15 cellular contexts compared by ENCODE assay signal in genomic region chr2:201196803-201197202, GRCh38. TPM values are rescaled to one million over a fixed set of nuclear protein-coding genes. Genes with fewer than 3 reads are reported as not detected.
DNase-seq lines count a peak whose midpoint lies in the region; ATAC-seq, FAIRE-seq and TF ChIP-seq lines count a peak whose summit lies in the region.
"Had no signal": no experiment of that assay in that cellular context is flagged by ENCODE, and none has a peak within 500 bp of the region (broad histone marks: within the 10 kb centered on the region; RNA-seq: fewer than 3 reads in every experiment).

No MANE protein-coding gene starts in this region.

- H3K36me3 Mint-ChIP-seq in activated CD4-positive, alpha-beta T cell treated with anti-CD3 and anti-CD28 coated beads, Interleukin-2, amount 10 ng/mL, durations not matched to agents 7 days and 5 days (ENCODE audit: low read depth), result peaks cover 72% of the 10 kb centered on the region
- H3K36me3 Mint-ChIP-seq in activated CD4-positive, alpha-beta T cell treated with anti-CD3 and anti-CD28 coated beads, Interleukin-2, amount 10 ng/mL, durations not matched to agents 24 days and 14 days (ENCODE audit: low read depth), result peaks cover 62% of the 10 kb centered on the region
- H3K36me3 Mint-ChIP-seq in CD8-positive, alpha-beta memory T cell, result peaks cover 3 to 50% (median 15%) of the 10 kb centered on the region in 3 donors

- H4K8ac ChIP-seq in mesendoderm (ENCODE audit: low read depth, low read length), result no peak overlapping the region

- intact Hi-C loops in activated CD4-positive, alpha-beta T cell treated with anti-CD3 and anti-CD28 coated beads, Interleukin-2, amount 10 ng/mL, durations not matched to agents 24 days and 14 days (cut with micrococcal nuclease), result no loop called here
- intact Hi-C loops in K562 (cut with micrococcal nuclease), result no loop called here

- POLR2A ChIA-PET in activated CD4-positive, alpha-beta T cell treated with anti-CD3 and anti-CD28 coated beads, Interleukin-2, amount 10 ng/mL, durations not matched to agents 7 days and 5 days (lab: Charles Lee), result no interaction called here
- POLR2A ChIA-PET in A549 (lab: Yijun Ruan, JAX), result no interaction called here
- POLR2A ChIA-PET in CD8-positive, alpha-beta memory T cell (lab: Charles Lee), result interaction anchor here (0.5 kb wide), 1 partner anchor 10 kb away, joined by 3 read pairs; no protein-coding TSS in a partner anchor
- POLR2A ChIA-PET in K562 (lab: Yijun Ruan, JAX), result no interaction called here

- H3K56ac ChIP-seq in mesendoderm (ENCODE audit: low read length), result no peak overlapping the region

- no peak overlapping the region for H3K23ac ChIP-seq in mesendoderm (ENCODE audit: low read length)

- H3K9ac ChIP-seq in K562 (ENCODE audit: insufficient read depth in 1 of 2, low read depth in 2 of 2, low read length in 2 of 2) (no peak overlapping the region), mesendoderm (ENCODE audit: low read length) (no peak overlapping the region)
- H3K9ac ChIP-seq: BLaER1 had no signal

- H2AK5ac ChIP-seq in mesendoderm (ENCODE audit: low read length), result no peak overlapping the region

- no peaks in the 10 kb centered on the region for H3K79me2 ChIP-seq in K562 (ENCODE audit: control insufficient read depth, insufficient read depth, low read length)
- no peaks in the 10 kb centered on the region for H3K79me2 ChIP-seq in mesendoderm (ENCODE audit: control insufficient read depth, insufficient read depth, low read length)

- no peak overlapping the region for H2BK5ac ChIP-seq in mesendoderm (ENCODE audit: low read length)

- no peak overlapping the region for H2AFZ ChIP-seq in K562 (ENCODE audit: low read depth, low read length)

- H3K4me1 ChIP-seq in A549, result no peaks in the 10 kb centered on the region
- H3K4me1 ChIP-seq in CD8-positive, alpha-beta memory T cell (ENCODE audit: insufficient read depth, low read length), result peaks cover 43% of the 10 kb centered on the region
- H3K4me1 ChIP-seq in K562 (replicated peaks in 1 of 2; ENCODE audit: control insufficient read depth in 2 of 2, insufficient read depth in 2 of 2, low read length in 2 of 2), result peaks cover 7 to 8% of the 10 kb centered on the region in 2 experiments; a peak in 3 of 5 replicates
- H3K4me1 ChIP-seq in mesendoderm (ENCODE audit: control insufficient read depth, low read depth, low read length), result no peaks in the 10 kb centered on the region

- no peaks in the 10 kb centered on the region for H4K20me1 ChIP-seq in K562 (replicated peaks; ENCODE audit: control insufficient read depth, insufficient read depth, low read length)
- H4K20me1 ChIP-seq: BLaER1 had no signal

- TF ChIP-seq POLR2A in A549 (IDR thresholded peaks at IDR 0.05; ENCODE audit: low read length), result no peak
- TF ChIP-seq POLR2A in K562 (conservative IDR thresholded peaks at IDR 0.05), result no peak

- TF ChIP-seq EP300 in A549 (IDR thresholded peaks at IDR 0.05) (no peak), K562 (IDR thresholded peaks at IDR 0.05; ENCODE audit: low read length) (no peak)

- FAIRE-seq in A549 (lab: Jason Lieb, UNC), result peak; percentile 18
- FAIRE-seq in K562 (lab: Jason Lieb, UNC), result no peak

- H3K27me3 ChIP-seq in CD8-positive, alpha-beta memory T cell (ENCODE audit: insufficient read depth, low read length, poor library complexity, severe bottlenecking), result no peaks in the 10 kb centered on the region
- H3K27me3 ChIP-seq in K562 (ENCODE audit: control insufficient read depth in 2 of 2, insufficient read depth in 2 of 2, low read length in 2 of 2), result no peaks in the 10 kb centered on the region
- no peaks in the 10 kb centered on the region for H3K27me3 ChIP-seq in mesendoderm (ENCODE audit: insufficient read depth, low read length, poor library complexity)
- H3K27me3 ChIP-seq: BLaER1 had no signal

- H3K4me2 ChIP-seq in A549, result no peak overlapping the region
- no peak overlapping the region for H3K4me2 ChIP-seq in K562 (ENCODE audit: insufficient read depth, low read length)
- H3K4me2 ChIP-seq in mesendoderm (ENCODE audit: low read length), result no peak overlapping the region
- H3K4me2 ChIP-seq: BLaER1 had no signal

- no peak overlapping the region for H3K4me3 Mint-ChIP-seq in activated CD4-positive, alpha-beta T cell treated with anti-CD3 and anti-CD28 coated beads, Interleukin-2, amount 10 ng/mL, durations not matched to agents 7 days and 5 days
- H3K4me3 Mint-ChIP-seq in activated CD4-positive, alpha-beta T cell treated with anti-CD3 and anti-CD28 coated beads, Interleukin-2, amount 10 ng/mL, durations not matched to agents 24 days and 14 days, result no peak overlapping the region
- H3K4me3 Mint-ChIP-seq in CD8-positive, alpha-beta memory T cell, result no peak overlapping the region

- no peaks in the 10 kb centered on the region for H3K27me3 Mint-ChIP-seq in activated CD4-positive, alpha-beta T cell treated with anti-CD3 and anti-CD28 coated beads, Interleukin-2, amount 10 ng/mL, durations not matched to agents 7 days and 5 days
- no peaks in the 10 kb centered on the region for H3K27me3 Mint-ChIP-seq in activated CD4-positive, alpha-beta T cell treated with anti-CD3 and anti-CD28 coated beads, Interleukin-2, amount 10 ng/mL, durations not matched to agents 24 days and 14 days
- no peaks in the 10 kb centered on the region for H3K27me3 Mint-ChIP-seq in CD8-positive, alpha-beta memory T cell

- no peaks in the 10 kb centered on the region for H3K9me3 Mint-ChIP-seq in activated CD4-positive, alpha-beta T cell treated with anti-CD3 and anti-CD28 coated beads, Interleukin-2, amount 10 ng/mL, durations not matched to agents 7 days and 5 days
- no peaks in the 10 kb centered on the region for H3K9me3 Mint-ChIP-seq in activated CD4-positive, alpha-beta T cell treated with anti-CD3 and anti-CD28 coated beads, Interleukin-2, amount 10 ng/mL, durations not matched to agents 24 days and 14 days
- H3K9me3 Mint-ChIP-seq in CD8-positive, alpha-beta memory T cell, result no peaks in the 10 kb centered on the region

- WGBS in A549 (ENCODE audit: missing lambda C conversion rate), result 25% methylated on average over 1 of the region's 1 CpG
- 33% methylated on average over 1 of the region's 1 CpG for WGBS in K562 (ENCODE audit: insufficient coverage, low coverage, missing lambda C conversion rate)
- no CpG with 5 or more reads among the region's 1 CpG for WGBS in mesendoderm (ENCODE audit: extremely low coverage, insufficient coverage, low lambda C conversion rate)

- in situ Hi-C loops in K562 (cut with MboI), result loop anchor here (25.0 kb wide), 1 partner anchor 485 kb away; no protein-coding TSS in a partner anchor

- H3K4me1 Mint-ChIP-seq in activated CD4-positive, alpha-beta T cell treated with anti-CD3 and anti-CD28 coated beads, Interleukin-2, amount 10 ng/mL, durations not matched to agents 7 days and 5 days, result peaks cover 52% of the 10 kb centered on the region
- H3K4me1 Mint-ChIP-seq in activated CD4-positive, alpha-beta T cell treated with anti-CD3 and anti-CD28 coated beads, Interleukin-2, amount 10 ng/mL, durations not matched to agents 24 days and 14 days, result peaks cover 34% of the 10 kb centered on the region
- H3K4me1 Mint-ChIP-seq in CD8-positive, alpha-beta memory T cell, result peaks cover 37 to 56% (median 55%) of the 10 kb centered on the region in 3 donors

- H3K27ac Mint-ChIP-seq in activated CD4-positive, alpha-beta T cell treated with anti-CD3 and anti-CD28 coated beads, Interleukin-2, amount 10 ng/mL, durations not matched to agents 7 days and 5 days, result peak overlapping the region; percentile 2
- no peak overlapping the region for H3K27ac Mint-ChIP-seq in activated CD4-positive, alpha-beta T cell treated with anti-CD3 and anti-CD28 coated beads, Interleukin-2, amount 10 ng/mL, durations not matched to agents 24 days and 14 days
- peak overlapping the region in 5 of 8 donors; percentile 48 to 88 (median 70) for H3K27ac Mint-ChIP-seq in CD8-positive, alpha-beta memory T cell

- H3K9me1 ChIP-seq in K562 (ENCODE audit: control insufficient read depth, insufficient read depth, low read length), result no peaks in the 10 kb centered on the region

- no peak for TF ChIP-seq CTCF in A549 (IDR thresholded peaks at IDR 0.05)
- TF ChIP-seq CTCF in K562 (IDR thresholded peaks at IDR 0.05 in 2 of 3, conservative IDR thresholded peaks at IDR 0.05 in 1 of 3; ENCODE audit: insufficient read depth in 2 of 3, low read depth in 1 of 3, low read length in 3 of 3), result no peak

- H3K18ac ChIP-seq in mesendoderm (ENCODE audit: low read length), result no peak overlapping the region

- H3K27ac ChIP-seq in A549, result no peak overlapping the region
- H3K27ac ChIP-seq in CD8-positive, alpha-beta memory T cell (ENCODE audit: low read depth, low read length), result no peak overlapping the region
- H3K27ac ChIP-seq in K562 (ENCODE audit: extremely low read depth, low read depth, low read length), result no peak overlapping the region
- H3K27ac ChIP-seq in mesendoderm (ENCODE audit: low read depth, low read length), result no peak overlapping the region
- H3K27ac ChIP-seq: 22Rv1, BLaER1 had no signal

- CTCF ChIA-PET in activated CD4-positive, alpha-beta T cell treated with anti-CD3 and anti-CD28 coated beads, Interleukin-2, amount 10 ng/mL, durations not matched to agents 7 days and 5 days (lab: Charles Lee), result interaction anchor here (0.6 to 4.2 kb wide), 2 partner anchors 36 to 729 kb away, joined by 3 to 31 read pairs; no protein-coding TSS in a partner anchor
- CTCF ChIA-PET in A549 (lab: Yijun Ruan, JAX) (interaction anchor here (2.5 to 3.7 kb wide), 3 partner anchors 14 to 35 kb away, joined by 10 to 19 read pairs (median 16); partner anchors contain the start of gene CASP10), K562 (lab: Yijun Ruan, JAX; ENCODE audit: low intra/inter-chr PET ratio) (no interaction called here)
- CTCF ChIA-PET in CD8-positive, alpha-beta memory T cell (lab: Charles Lee), result interaction anchor here (1.0 to 6.6 kb wide), 4 partner anchors 14 to 167 kb away, joined by 3 to 58 read pairs (median 10); partner anchors contain the start of gene CASP10

- no peak overlapping the region for H2BK120ac ChIP-seq in mesendoderm (ENCODE audit: low read depth, low read length)

- H3K9me3 ChIP-seq in A549, result no peaks in the 10 kb centered on the region
- H3K9me3 ChIP-seq in CD8-positive, alpha-beta memory T cell (ENCODE audit: low read length), result no peaks in the 10 kb centered on the region
- H3K9me3 ChIP-seq in K562 (replicated peaks; ENCODE audit: control insufficient read depth, insufficient read depth, low read depth, low read length), result no peaks in the 10 kb centered on the region
- H3K9me3 ChIP-seq: Caco-2 had no signal

- H2BK15ac ChIP-seq in mesendoderm (replicated peaks; ENCODE audit: low read depth), result no peak overlapping the region

- no peak for ATAC-seq in A549
- no peak for ATAC-seq in K562
- ATAC-seq in GM21576 (IDR thresholded peaks at IDR 0.05; ENCODE audit: unreplicated experiment), result no peak

- no peaks in the 10 kb centered on the region for H3K79me1 ChIP-seq in mesendoderm (ENCODE audit: low read length)

- no peak overlapping the region for H3K4ac ChIP-seq in mesendoderm (ENCODE audit: low read depth, low read length)

- H3K36me3 ChIP-seq in CD8-positive, alpha-beta memory T cell (ENCODE audit: insufficient read depth, low read length), result peaks cover 28% of the 10 kb centered on the region
- H3K36me3 ChIP-seq in K562 (ENCODE audit: control insufficient read depth, insufficient read depth, low read length) (peaks cover 62% of the 10 kb centered on the region; the same call in 2 of the 3 replicates), mesendoderm (ENCODE audit: control insufficient read depth, insufficient read depth, low read length) (peaks cover 1% of the 10 kb centered on the region)

- DNase-seq in activated CD4-positive, alpha-beta T cell treated with anti-CD3 and anti-CD28 coated beads, Interleukin-2, amount 10 ng/mL, durations not matched to agents 7 days and 5 days, result no peak
- DNase-seq in activated CD4-positive, alpha-beta T cell treated with anti-CD3 and anti-CD28 coated beads, Interleukin-2, amount 10 ng/mL, durations not matched to agents 24 days and 14 days, result no peak
- DNase-seq in A549 (ENCODE audit: low read depth in 1 of 2, low spot score in 1 of 2) (no peak), K562 (ENCODE audit: extremely low read depth in 1 of 4, low spot score in 3 of 4) (no peak), DMS153 treated with DMSO at 0.1 percent for 48 hours (lab: John Stamatoyannopoulos, UW; ENCODE audit: unreplicated experiment) (no peak), mesendoderm (no peak)
- DNase-seq in CD8-positive, alpha-beta memory T cell, result no peak
- DNase-seq: AML-193, Caco-2, DMS53, GF-D8, HCEC 1CT had no signal

- no TSS peak for BruUV-seq in K562 (replicated peaks; lab: Mats Ljungman, UMichigan)

- H3K4me3 ChIP-seq in A549 (no peak overlapping the region), K562 (no peak overlapping the region), mesendoderm (ENCODE audit: low read length) (no peak overlapping the region)
- H3K4me3 ChIP-seq in CD8-positive, alpha-beta memory T cell (ENCODE audit: low read length), result no peak overlapping the region
- H3K4me3 ChIP-seq: BLaER1 had no signal

- no peak overlapping the region for H4K5ac ChIP-seq in mesendoderm (ENCODE audit: low read length)

- TF ChIP-seq RAD21 in A549 (conservative IDR thresholded peaks at IDR 0.05 in 1 of 2, IDR thresholded peaks at IDR 0.05 in 1 of 2) (no peak), K562 (CRISPR knock-in tag; conservative IDR thresholded peaks at IDR 0.05 in 1 of 2, IDR thresholded peaks at IDR 0.05 in 1 of 2) (no peak)

RNA-seq across cellular contexts. Expression of gene CASP10, which starts 13.9 kb away (rescaled TPM):
- total RNA-seq in activated CD4-positive, alpha-beta T cell treated with anti-CD3 and anti-CD28 coated beads, Interleukin-2, amount 10 ng/mL, durations not matched to agents 7 days and 5 days, result 10 to 100 TPM; 45.0 to 49.6 TPM
- total RNA-seq in activated CD4-positive, alpha-beta T cell treated with anti-CD3 and anti-CD28 coated beads, Interleukin-2, amount 10 ng/mL, durations not matched to agents 24 days and 14 days, result 12.7 and 13.1 TPM in 2 replicates
- polyA plus RNA-seq in A549 (2011; rRNA removed) (6.5 and 6.8 TPM in 2 replicates), A549 (2017; fragmentation: RNase III; extraction: RNeasy Plus Mini Kit Qiagen cat#74134 plus additional on column Dnase treatment) (2.6 to 3.0 TPM (median 2.8 TPM) in 3 replicates), K562 (2011; rRNA removed) (20.4 and 21.9 TPM in 2 replicates), K562 (2014; fragmentation: Illumina TruSeq; extraction: Trizol) (9.9 and 10.6 TPM in 2 replicates), K562 (2014; fragmentation: Nextera tagmentation; extraction: Ambion mirVana) (1 to 10 TPM; 7.1 to 7.2 TPM), K562 (2014; rRNA removed) (8.0 and 9.9 TPM in 2 replicates)
- polyA plus RNA-seq in A549 (2012; cell fraction: cytosol; rRNA removed), result 1.5 and 1.8 TPM in 2 replicates
- polyA plus RNA-seq in A549 (2012; cell fraction: nucleus; rRNA removed), result 1.2 and 2.2 TPM in 2 replicates
- 9.6 and 10.5 TPM in 2 replicates for polyA minus RNA-seq in A549 (2011; rRNA and poly(A)+ RNA removed)
- total RNA-seq in CD8-positive, alpha-beta memory T cell, result 1 to 10 TPM; 6.7 to 7.3 TPM
- polyA plus RNA-seq in CD8-positive, alpha-beta memory T cell, result 8.1 TPM
- 75.0 and 98.6 TPM in 2 replicates for total RNA-seq in K562 (2011; cell fraction: chromatin; rRNA removed; ENCODE audit: low replicate concordance)
- total RNA-seq in K562 (2011; cell fraction: nucleolus; rRNA removed), result 34.9 and 39.4 TPM in 2 replicates
- 55.7 and 65.5 TPM in 2 replicates for total RNA-seq in K562 (2011; cell fraction: nucleoplasm; rRNA removed)
- total RNA-seq in K562 (2014; rRNA removed) (10.8 TPM in 2 replicates), K562 (2014; rRNA removed; fragmentation: Illumina TruSeq; extraction: Trizol) (17.4 and 19.7 TPM in 2 replicates), K562 (2015; rRNA removed; fragmentation: Illumina TruSeq; extraction: Trizol) (10.7 and 12.6 TPM in 2 replicates), K562 (2021) (12.1 and 12.2 TPM in 2 replicates)
- polyA plus RNA-seq in K562 (2011; cell fraction: cytosol; rRNA removed), result 8.4 and 12.9 TPM in 2 replicates
- 16.1 and 18.3 TPM in 2 replicates for polyA plus RNA-seq in K562 (2011; cell fraction: nucleus; rRNA removed)
- polyA plus RNA-seq in K562 (2012), result 7.7 and 9.6 TPM in 2 replicates
- polyA minus RNA-seq in K562 (2011; rRNA and poly(A)+ RNA removed), result 34.7 TPM in 2 replicates
- 13.5 and 13.9 TPM in 2 replicates for polyA minus RNA-seq in K562 (2011; cell fraction: cytosol; rRNA and poly(A)+ RNA removed)
- polyA minus RNA-seq in K562 (2011; cell fraction: nucleus; rRNA and poly(A)+ RNA removed), result 13.9 and 32.2 TPM in 2 replicates
- 2.7 TPM for polyA plus RNA-seq in mesendoderm (2013, experiment 1 of 2)
- polyA plus RNA-seq in mesendoderm (2013, experiment 2 of 2), result 2.8 TPM
